ENCODE assay signal across 11 cellular contexts in genomic region chr4:40333921-40334352, GRCh38. TPM values are rescaled to one million over a fixed set of nuclear protein-coding genes. Genes with fewer than 3 reads are reported as not detected.
DNase-seq lines count a peak whose midpoint lies in the region; ATAC-seq, FAIRE-seq and TF ChIP-seq lines count a peak whose summit lies in the region.
"Had no signal": no experiment of that assay in that cellular context is flagged by ENCODE, and none has a peak within 500 bp of the region (broad histone marks: within the 10 kb centered on the region; RNA-seq: fewer than 3 reads in every experiment).

No MANE protein-coding gene starts in this region.

- FAIRE-seq in H54 (lab: Jason Lieb, UNC) (no peak), bronchial epithelial cell (lab: Jason Lieb, UNC) (peak; percentile 83)
- FAIRE-seq: GM18507 had no signal

- DNase-seq in H54 (ENCODE audit: insufficient read length, low spot score), result peak; percentile 35
- DNase-seq in NCI-H2196 (lab: John Stamatoyannopoulos, UW; ENCODE audit: unreplicated experiment), result peak; percentile 59
- peak; percentile 96 for DNase-seq in bronchial epithelial cell (ENCODE audit: low read depth)
- DNase-seq in putamen (ENCODE audit: low spot score), result peak; percentile 51
- no peak for DNase-seq in esophagus squamous epithelium (lab: John Stamatoyannopoulos, UW)
- DNase-seq in activated T-helper 2 cell treated with anti-CD3 and anti-CD28 coated beads, Interferon-gamma antibody, Interleukin-2, Interleukin-4, amounts not matched to agents 10 μg/mL and 5 μg/mL and 100 μg/mL, durations not matched to agents 14 hours and 24 hours and 36 hours (ENCODE audit: low spot score), result no peak
- DNase-seq in AML-193 (lab: John Stamatoyannopoulos, UW), result no peak
- DNase-seq: activated naive CD4-positive, alpha-beta T cell treated with anti-CD3 and anti-CD28 coated beads, Interleukin-2, amount 10 ng/mL, durations not matched to agents 7 days and 5 days; T-helper 1 cell had no signal

- intact Hi-C loops in esophagus squamous epithelium (cut with DNase I), result no loop called here
- intact Hi-C loops in activated T-helper 2 cell treated with anti-CD3 and anti-CD28 coated beads, Interferon-gamma antibody, Interleukin-2, Interleukin-4, amounts not matched to agents 10 μg/mL and 5 μg/mL and 100 μg/mL, durations not matched to agents 14 hours and 24 hours and 36 hours (cut with micrococcal nuclease), result no loop called here

- H3K36me3 ChIP-seq in bronchial epithelial cell (ENCODE audit: control insufficient read depth, insufficient read depth, low read length) (no peaks in the 10 kb centered on the region), esophagus squamous epithelium (no peaks in the 10 kb centered on the region)

- H3K4me1 Mint-ChIP-seq in activated T-helper 2 cell treated with anti-CD3 and anti-CD28 coated beads, Interferon-gamma antibody, Interleukin-2, Interleukin-4, amounts not matched to agents 10 μg/mL and 5 μg/mL and 100 μg/mL, durations not matched to agents 14 hours and 24 hours and 36 hours (ENCODE audit: low read depth), result peaks cover 6% of the 10 kb centered on the region

- WGBS in esophagus squamous epithelium, 2 donors, result 25 to 36% methylated on average over 5 to 8 of the region's 8 CpGs

- H3K27ac Mint-ChIP-seq in activated T-helper 2 cell treated with anti-CD3 and anti-CD28 coated beads, Interferon-gamma antibody, Interleukin-2, Interleukin-4, amounts not matched to agents 10 μg/mL and 5 μg/mL and 100 μg/mL, durations not matched to agents 14 hours and 24 hours and 36 hours, result no peak overlapping the region
- H3K27ac Mint-ChIP-seq: activated naive CD4-positive, alpha-beta T cell treated with anti-CD3 and anti-CD28 coated beads, Interleukin-2, amount 10 ng/mL, durations not matched to agents 7 days and 5 days had no signal

- TF ChIP-seq POLR2A in H54 (IDR thresholded peaks at IDR 0.05; ENCODE audit: low read depth, low read length) (no peak), esophagus squamous epithelium (IDR thresholded peaks at IDR 0.05) (no peak)

- H3K27me3 Mint-ChIP-seq in activated T-helper 2 cell treated with anti-CD3 and anti-CD28 coated beads, Interferon-gamma antibody, Interleukin-2, Interleukin-4, amounts not matched to agents 10 μg/mL and 5 μg/mL and 100 μg/mL, durations not matched to agents 14 hours and 24 hours and 36 hours (ENCODE audit: low read depth), result peaks cover 19% of the 10 kb centered on the region

- no peaks in the 10 kb centered on the region for H3K9me3 Mint-ChIP-seq in activated T-helper 2 cell treated with anti-CD3 and anti-CD28 coated beads, Interferon-gamma antibody, Interleukin-2, Interleukin-4, amounts not matched to agents 10 μg/mL and 5 μg/mL and 100 μg/mL, durations not matched to agents 14 hours and 24 hours and 36 hours

- no peak overlapping the region for H3K27ac ChIP-seq in esophagus squamous epithelium

- TF ChIP-seq CTCF in bronchial epithelial cell (IDR thresholded peaks at IDR 0.05; ENCODE audit: insufficient read depth, low read length, severe bottlenecking) (no peak), esophagus squamous epithelium (IDR thresholded peaks at IDR 0.05) (no peak)

- no peaks in the 10 kb centered on the region for H3K36me3 Mint-ChIP-seq in activated T-helper 2 cell treated with anti-CD3 and anti-CD28 coated beads, Interferon-gamma antibody, Interleukin-2, Interleukin-4, amounts not matched to agents 10 μg/mL and 5 μg/mL and 100 μg/mL, durations not matched to agents 14 hours and 24 hours and 36 hours (ENCODE audit: low read depth)

- ATAC-seq in HG02763 (IDR thresholded peaks at IDR 0.05; ENCODE audit: unreplicated experiment), result no peak

- H3K4me1 ChIP-seq in esophagus squamous epithelium, result peaks cover 0 to 6% (median 0%) of the 10 kb centered on the region in 3 donors

- no peaks in the 10 kb centered on the region for H3K9me3 ChIP-seq in esophagus squamous epithelium

- H3K4me3 Mint-ChIP-seq in activated T-helper 2 cell treated with anti-CD3 and anti-CD28 coated beads, Interferon-gamma antibody, Interleukin-2, Interleukin-4, amounts not matched to agents 10 μg/mL and 5 μg/mL and 100 μg/mL, durations not matched to agents 14 hours and 24 hours and 36 hours (ENCODE audit: low read depth), result no peak overlapping the region
- H3K4me3 Mint-ChIP-seq: activated naive CD4-positive, alpha-beta T cell treated with anti-CD3 and anti-CD28 coated beads, Interleukin-2, amount 10 ng/mL, durations not matched to agents 7 days and 5 days had no signal

- H3K27me3 ChIP-seq in bronchial epithelial cell (ENCODE audit: control insufficient read depth, insufficient read depth, low read length) (no peaks in the 10 kb centered on the region), esophagus squamous epithelium (no peaks in the 10 kb centered on the region)

- H3K4me3 ChIP-seq in bronchial epithelial cell (ENCODE audit: low read depth, low read length) (no peak overlapping the region), esophagus squamous epithelium (no peak overlapping the region)

RNA-seq across cellular contexts. Expression of gene CHRNA9, which starts 1.2 kb away (rescaled TPM):
- total RNA-seq in bronchial epithelial cell (0.13 and 0.26 TPM in 2 replicates), esophagus squamous epithelium (not detected)
- not detected in 2 replicates for total RNA-seq in activated T-helper 2 cell treated with anti-CD3 and anti-CD28 coated beads, Interferon-gamma antibody, Interleukin-2, Interleukin-4, amounts not matched to agents 10 μg/mL and 5 μg/mL and 100 μg/mL, durations not matched to agents 14 hours and 24 hours and 36 hours

Comparison
In these comparisons a context has a peak if more than half of its experiments do, and no peak if none do; other contexts are left out.
1. DNase-seq: peak in H54 (single experiment), NCI-H2196 (single experiment), bronchial epithelial cell (single experiment) and putamen (single experiment); none in esophagus squamous epithelium (single experiment), activated T-helper 2 cell treated with anti-CD3 and anti-CD28 coated beads, Interferon-gamma antibody, Interleukin-2, Interleukin-4, amounts not matched to agents 10 μg/mL and 5 μg/mL and 100 μg/mL, durations not matched to agents 14 hours and 24 hours and 36 hours (single experiment) and AML-193 (0 of 2).